ENCODE assay signal across 8 cellular contexts in the genomic region with DNA sequence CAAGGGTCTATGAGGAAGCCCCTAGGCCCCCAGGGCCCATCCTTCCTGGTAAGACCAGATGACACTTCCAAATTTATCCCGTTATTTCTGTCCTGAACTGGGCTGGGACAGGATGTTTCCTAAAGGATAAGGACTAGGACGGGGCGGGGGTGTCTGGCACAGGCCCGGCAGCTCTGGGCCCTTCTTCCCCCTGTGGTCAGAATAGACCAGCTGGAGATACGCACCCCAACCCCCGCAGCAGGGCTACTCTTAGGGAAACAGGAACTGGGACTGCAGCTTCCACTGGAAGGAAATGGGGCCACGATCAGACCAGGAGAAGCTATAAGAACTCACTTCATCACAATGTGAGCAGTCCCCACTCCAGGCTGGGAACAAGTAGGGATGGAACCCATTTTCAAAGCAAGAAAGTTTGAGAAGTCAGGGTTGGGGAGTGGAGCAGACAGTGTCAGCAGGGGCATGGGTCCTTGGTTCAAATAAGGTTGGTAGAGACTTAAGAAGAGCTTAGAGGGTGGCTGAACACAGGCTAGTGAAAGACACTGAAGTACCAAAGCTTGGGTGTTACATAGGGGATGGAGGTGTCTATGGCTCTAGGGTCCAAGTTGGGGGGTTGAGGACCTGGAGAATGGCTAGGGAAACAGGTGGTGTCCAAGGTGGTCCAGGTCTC. TPM values are rescaled to one million over a fixed set of nuclear protein-coding genes. Genes with fewer than 3 reads are reported as not detected.
DNase-seq lines count a peak whose midpoint lies in the region; ATAC-seq and TF ChIP-seq lines count a peak whose summit lies in the region.

No MANE protein-coding gene starts in this region.

- H3K36me3 Mint-ChIP-seq in activated CD4-positive, alpha-beta memory T cell treated with anti-CD3 and anti-CD28 coated beads for 36 hours = peaks cover 22% of the 10 kb centered on the region
- H3K36me3 Mint-ChIP-seq in stimulated activated effector memory CD8-positive, alpha-beta T cell treated with anti-CD3 and anti-CD28 coated beads, Interleukin-12 subunit alpha, Interleukin-12 subunit beta, amount 100 ng/mL, for 72 hours = peaks cover 50% of the 10 kb centered on the region

- H3K4me3 Mint-ChIP-seq in activated CD4-positive, alpha-beta memory T cell treated with anti-CD3 and anti-CD28 coated beads for 36 hours = peak overlapping the region; percentile 78
- peak overlapping the region; percentile 78 for H3K4me3 Mint-ChIP-seq in stimulated activated effector memory CD8-positive, alpha-beta T cell treated with anti-CD3 and anti-CD28 coated beads, Interleukin-12 subunit alpha, Interleukin-12 subunit beta, amount 100 ng/mL, for 72 hours

- TF ChIP-seq CTCF in 22Rv1 (IDR thresholded peaks at IDR 0.05) = no peak
- no peak for TF ChIP-seq CTCF in right atrium auricular region (IDR thresholded peaks at IDR 0.05)

- H3K27ac ChIP-seq in 22Rv1 = peak overlapping the region; percentile 89
- H3K27ac ChIP-seq in GM23248 = no peak overlapping the region
- H3K27ac ChIP-seq in right atrium auricular region = peak overlapping the region; percentile 85 to 91

- H3K4me2 ChIP-seq in GM23248 (ENCODE audit: unreplicated experiment) = peak overlapping the region; percentile 77

- peaks cover 20% of the 10 kb centered on the region; the same call in 1 of the 2 replicates for H3K36me3 ChIP-seq in GM23248 (ENCODE audit: low read depth)
- H3K36me3 ChIP-seq in right atrium auricular region = peaks cover 59% of the 10 kb centered on the region

- H3K27ac Mint-ChIP-seq in activated CD4-positive, alpha-beta memory T cell treated with anti-CD3 and anti-CD28 coated beads for 36 hours = peak overlapping the region; percentile 42
- peak overlapping the region; percentile 90 for H3K27ac Mint-ChIP-seq in stimulated activated effector memory CD8-positive, alpha-beta T cell treated with anti-CD3 and anti-CD28 coated beads, Interleukin-12 subunit alpha, Interleukin-12 subunit beta, amount 100 ng/mL, for 72 hours

- no peaks in the 10 kb centered on the region for H3K9me2 ChIP-seq in GM23248 (ENCODE audit: insufficient read depth)

- H3K9ac ChIP-seq in GM23248 = peak overlapping the region; percentile 42

- peaks cover 20% of the 10 kb centered on the region for H3K79me2 ChIP-seq in GM23248 (ENCODE audit: insufficient read depth)

- WGBS in GM23248 (ENCODE audit: low coverage in 1 of 2, low lambda C conversion rate in 2 of 2, missing lambda C conversion rate in 2 of 2), 2 experiments = 14 to 25% methylated on average over 7 of the region's 7 CpGs

- intact Hi-C loops in activated CD4-positive, alpha-beta memory T cell treated with anti-CD3 and anti-CD28 coated beads for 36 hours (cut with micrococcal nuclease) = loop anchor here (1.0 kb wide), 1 partner anchor 126 kb away; no protein-coding TSS in a partner anchor

- H3K4me1 ChIP-seq in GM23248 (ENCODE audit: insufficient read depth) (peaks cover 14% of the 10 kb centered on the region), right atrium auricular region (peaks cover 0 to 42% of the 10 kb centered on the region in 2 donors)

- no peaks in the 10 kb centered on the region for H3K27me3 Mint-ChIP-seq in activated CD4-positive, alpha-beta memory T cell treated with anti-CD3 and anti-CD28 coated beads for 36 hours

- peaks cover 28% of the 10 kb centered on the region for H3K4me1 Mint-ChIP-seq in activated CD4-positive, alpha-beta memory T cell treated with anti-CD3 and anti-CD28 coated beads for 36 hours (ENCODE audit: low read depth)
- peaks cover 49% of the 10 kb centered on the region for H3K4me1 Mint-ChIP-seq in stimulated activated effector memory CD8-positive, alpha-beta T cell treated with anti-CD3 and anti-CD28 coated beads, Interleukin-12 subunit alpha, Interleukin-12 subunit beta, amount 100 ng/mL, for 72 hours

- H3K9me3 ChIP-seq in GM23248 (ENCODE audit: low read depth) (no peaks in the 10 kb centered on the region), right atrium auricular region (no peaks in the 10 kb centered on the region)

- peaks cover 15% of the 10 kb centered on the region for H3F3A ChIP-seq in GM23248 (ENCODE audit: insufficient read depth)

- H3K4me3 ChIP-seq in GM23248 (peak overlapping the region; percentile 96), right atrium auricular region (peak overlapping the region; percentile 90 to 94)

- H3K9me3 Mint-ChIP-seq in activated CD4-positive, alpha-beta memory T cell treated with anti-CD3 and anti-CD28 coated beads for 36 hours = no peaks in the 10 kb centered on the region
- H3K9me3 Mint-ChIP-seq in stimulated activated effector memory CD8-positive, alpha-beta T cell treated with anti-CD3 and anti-CD28 coated beads, Interleukin-12 subunit alpha, Interleukin-12 subunit beta, amount 100 ng/mL, for 72 hours = no peaks in the 10 kb centered on the region

- CTCF ChIA-PET in activated CD4-positive, alpha-beta memory T cell treated with anti-CD3 and anti-CD28 coated beads for 36 hours (lab: Charles Lee) = interaction anchor here (0.6 to 2.4 kb wide), 9 partner anchors 11 to 284 kb away, joined by 3 to 11 read pairs (median 3); a partner anchor contains a TSS

- H2AFZ ChIP-seq in GM23248 = peak overlapping the region; percentile 27

- H4K20me1 ChIP-seq in GM23248 (ENCODE audit: insufficient read depth) = no peaks in the 10 kb centered on the region

- ATAC-seq in stimulated activated effector memory CD8-positive, alpha-beta T cell treated with anti-CD3 and anti-CD28 coated beads, Interleukin-12 subunit alpha, Interleukin-12 subunit beta, amount 100 ng/mL, for 72 hours = no peak
- no peak for ATAC-seq in GM21367 (IDR thresholded peaks at IDR 0.05; ENCODE audit: unreplicated experiment)

- in situ Hi-C loops in GM23248 (cut with MboI) = no loop called here

- POLR2A ChIA-PET in activated CD4-positive, alpha-beta memory T cell treated with anti-CD3 and anti-CD28 coated beads for 36 hours (lab: Charles Lee) = interaction anchor here (1.0 kb wide), 1 partner anchor 33 kb away, joined by 3 read pairs; a partner anchor contains a TSS

- H3K27me3 ChIP-seq in GM23248 (replicated peaks; ENCODE audit: insufficient read depth) (no peaks in the 10 kb centered on the region), right atrium auricular region (no peaks in the 10 kb centered on the region)

- DNase-seq in GM23248 = peak; percentile 55
- DNase-seq in activated CD4-positive, alpha-beta memory T cell treated with anti-CD3 and anti-CD28 coated beads for 36 hours = no peak
- DNase-seq in right atrium auricular region (ENCODE audit: low spot score) = peak; percentile 81
- peak in 1 of 2 donors; percentile 52 for DNase-seq in stimulated activated effector memory CD8-positive, alpha-beta T cell treated with anti-CD3 and anti-CD28 coated beads, Interleukin-12 subunit alpha, Interleukin-12 subunit beta, amount 100 ng/mL, for 72 hours (ENCODE audit: low spot score in 2 of 2)
- no peak for DNase-seq in activated effector memory CD4-positive, alpha-beta T cell treated with anti-CD3 and anti-CD28 coated beads, Interleukin-2, amount 50 U/mL, for 16 hours
- no peak for DNase-seq in NCI-H2029 (lab: John Stamatoyannopoulos, UW)

RNA-seq across cellular contexts. Expression of a gene that starts 1.1 kb away (rescaled TPM):
- 32.5 and 39.3 TPM in 2 replicates for total RNA-seq in GM23248 (2014; rRNA removed; shearing (Covaris generic))
- polyA plus RNA-seq in GM23248 (2016; fragmentation: Nextera tagmentation; extraction: Ambion mirVana) = 20.6 and 21.7 TPM in 2 replicates
- 10 to 100 TPM; 36.5 to 38.5 TPM for total RNA-seq in activated CD4-positive, alpha-beta memory T cell treated with anti-CD3 and anti-CD28 coated beads for 36 hours
- total RNA-seq in right atrium auricular region = 10 to 100 TPM; 51.7 to 97.7 TPM

RNA-seq across cellular contexts. Expression of a gene that starts 21.9 kb away (rescaled TPM):
- 1.4 TPM in 2 replicates for total RNA-seq in GM23248 (2014; rRNA removed; shearing (Covaris generic))
- 0.30 and 0.40 TPM in 2 replicates for polyA plus RNA-seq in GM23248 (2016; fragmentation: Nextera tagmentation; extraction: Ambion mirVana)
- total RNA-seq in activated CD4-positive, alpha-beta memory T cell treated with anti-CD3 and anti-CD28 coated beads for 36 hours = 1 to 10 TPM; 6.9 to 7.5 TPM
- total RNA-seq in right atrium auricular region = under 1 TPM; 0.11 to 0.59 TPM

RNA-seq across cellular contexts. Expression of a gene that starts 32.4 kb away (rescaled TPM):
- total RNA-seq in GM23248 (2014; rRNA removed; shearing (Covaris generic)) = 59.1 and 59.6 TPM in 2 replicates
- polyA plus RNA-seq in GM23248 (2016; fragmentation: Nextera tagmentation; extraction: Ambion mirVana) = 56.5 and 57.4 TPM in 2 replicates
- 10 to 100 TPM; 41.6 to 43.4 TPM for total RNA-seq in activated CD4-positive, alpha-beta memory T cell treated with anti-CD3 and anti-CD28 coated beads for 36 hours
- 10 to 100 TPM; 35.7 to 39.6 TPM for total RNA-seq in right atrium auricular region

RNA-seq across cellular contexts. Expression of a gene that starts 49.4 kb away (rescaled TPM):
- total RNA-seq in GM23248 (2014; rRNA removed; shearing (Covaris generic)) = 21.1 and 28.3 TPM in 2 replicates
- 11.2 and 13.4 TPM in 2 replicates for polyA plus RNA-seq in GM23248 (2016; fragmentation: Nextera tagmentation; extraction: Ambion mirVana)
- total RNA-seq in activated CD4-positive, alpha-beta memory T cell treated with anti-CD3 and anti-CD28 coated beads for 36 hours = 10 to 100 TPM; 47.7 to 52.4 TPM
- total RNA-seq in right atrium auricular region = 10 to 100 TPM in 1 of 2 donors, 1 to 10 TPM in 1; 9.6 to 10.1 TPM

Comparison
In these comparisons a context has a peak if more than half of its experiments do, and no peak if none do; other contexts are left out.
1. DNase-seq: peak in GM23248 (single experiment) and right atrium auricular region (single experiment); none in activated CD4-positive, alpha-beta memory T cell treated with anti-CD3 and anti-CD28 coated beads for 36 hours (single experiment), activated effector memory CD4-positive, alpha-beta T cell treated with anti-CD3 and anti-CD28 coated beads, Interleukin-2, amount 50 U/mL, for 16 hours (single experiment) and NCI-H2029 (single experiment).